23 cellular contexts compared by ENCODE assay signal in the genomic region with DNA sequence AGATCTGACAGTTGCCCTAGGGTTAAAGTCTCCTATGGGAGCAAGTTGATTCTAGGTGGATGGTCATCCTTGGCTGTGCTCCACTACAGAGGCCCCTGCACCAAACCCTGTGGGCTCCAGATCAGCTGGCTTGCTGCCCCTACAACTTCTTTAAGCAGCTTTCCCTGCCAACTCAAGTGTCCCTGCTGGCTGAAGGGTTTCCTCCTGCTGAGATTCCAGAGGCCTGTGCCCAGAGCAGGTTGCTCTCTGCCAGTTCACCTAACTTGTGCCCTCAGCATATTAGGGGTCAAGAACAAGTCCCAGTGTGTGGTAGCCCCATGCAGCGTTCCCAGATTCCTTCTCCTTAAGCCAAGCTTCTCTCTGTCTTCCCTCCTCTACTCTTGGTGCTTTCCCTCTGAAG.
DNase-seq lines count a peak whose midpoint lies in the region; ATAC-seq, FAIRE-seq and TF ChIP-seq lines count a peak whose summit lies in the region.
"Had no signal": no experiment of that assay in that cellular context is flagged by ENCODE, and none has a peak within 500 bp of the region (broad histone marks: within the 10 kb centered on the region; RNA-seq: fewer than 3 reads in every experiment).

No MANE protein-coding gene starts in this region.

- H3K4me3 ChIP-seq in H1 (ENCODE audit: extremely low read depth in 1 of 4, insufficient read depth in 2 of 4, low read depth in 3 of 4, low read length in 4 of 4): no peak overlapping the region
- H3K4me3 ChIP-seq in neural progenitor cell: no peak overlapping the region
- H3K4me3 ChIP-seq: A549; BLaER1 treated with 17β-estradiol and CSF1 and Interleukin-3, amounts not matched to agents 10 nM and 100 nM; Peyer's patch had no signal

- H3K56ac ChIP-seq in H1 (replicated peaks; ENCODE audit: insufficient read length, low read depth, low read length): no peak overlapping the region

- H3K9me3 ChIP-seq in H1 (ENCODE audit: insufficient read depth in 2 of 2, low read depth in 1 of 2, low read length in 1 of 2) (no peaks in the 10 kb centered on the region), neural progenitor cell (ENCODE audit: low read depth) (no peaks in the 10 kb centered on the region)
- H3K9me3 ChIP-seq: A549, Peyer's patch had no signal

- no peak overlapping the region for H2BK15ac ChIP-seq in H1 (ENCODE audit: low read length)

- no peak overlapping the region for H2AK5ac ChIP-seq in H1 (ENCODE audit: low read depth, low read length)

- peak overlapping the region; percentile 28; the same call in 1 of the 2 replicates for H4K8ac ChIP-seq in H1 (ENCODE audit: extremely low read depth, insufficient read depth, low read length)

- TF ChIP-seq POLR2A in H1 (IDR thresholded peaks at IDR 0.05; ENCODE audit: control extremely low read depth in 1 of 2, low read depth in 2 of 2, low read length in 2 of 2): no peak

- H3K9me3 Mint-ChIP-seq in activated naive CD4-positive, alpha-beta T cell treated with anti-CD3 and anti-CD28 coated beads, Interleukin-2, amount 50 U/mL, for 24 hours: peaks cover 8% of the 10 kb centered on the region
- H3K9me3 Mint-ChIP-seq in activated naive CD4-positive, alpha-beta T cell treated with anti-CD3 and anti-CD28 coated beads, Interleukin-2, amount 10 ng/mL, durations not matched to agents 7 days and 5 days: peaks cover 7% of the 10 kb centered on the region
- peaks cover 11% of the 10 kb centered on the region for H3K9me3 Mint-ChIP-seq in neural progenitor cell
- H3K9me3 Mint-ChIP-seq: CD8-positive, alpha-beta memory T cell; HFFc6 had no signal

- no peak overlapping the region for H2BK120ac ChIP-seq in H1 (replicated peaks; ENCODE audit: low read depth, low read length)

- H2BK20ac ChIP-seq in H1 (ENCODE audit: low read length): no peak overlapping the region

- H3K14ac ChIP-seq in H1 (ENCODE audit: insufficient read length): no peak overlapping the region

- H2AFZ ChIP-seq in H1 (ENCODE audit: low read length) (no peak overlapping the region), neural progenitor cell (replicated peaks) (no peak overlapping the region)

- H2BK12ac ChIP-seq in H1 (ENCODE audit: low read depth, low read length): no peak overlapping the region

- WGBS in H1 (ENCODE audit: extremely low coverage in 1 of 2, insufficient coverage in 1 of 2, insufficient read length in 1 of 2, insufficient replicate concordance in 2 of 2, low coverage in 1 of 2, low lambda C conversion rate in 2 of 2, missing lambda C conversion rate in 1 of 2), 2 experiments: 95% methylated on average over 1 of the region's 1 CpG; no CpG with 5 or more reads in 1 of the 2 experiments

- H3K4ac ChIP-seq in H1 (replicated peaks; ENCODE audit: insufficient read length, low read depth, low read length): no peak overlapping the region

- POLR2A ChIA-PET in RWPE1 (lab: Yijun Ruan, JAX; ENCODE audit: low non-redundant PET) (no interaction called here), H1 (lab: Charles Lee; ENCODE audit: partially characterized antibody) (interaction anchor here (1.1 kb wide), 1 partner anchor 12 kb away, joined by 3 read pairs; no protein-coding TSS in a partner anchor)

- TF ChIP-seq RAD21 in H1 (IDR thresholded peaks at IDR 0.05 in 1 of 2, conservative IDR thresholded peaks at IDR 0.05 in 1 of 2; ENCODE audit: low read depth in 2 of 2, low read length in 2 of 2): no peak

- H4K91ac ChIP-seq in H1 (replicated peaks; ENCODE audit: insufficient read length, low read length): no peak overlapping the region

- no peak overlapping the region for H3K9ac ChIP-seq in H1 (replicated peaks in 1 of 4; ENCODE audit: extremely low read depth in 1 of 4, low read depth in 3 of 4, low read length in 3 of 4)
- no peak overlapping the region for H3K9ac ChIP-seq in neural progenitor cell
- H3K9ac ChIP-seq: BLaER1 treated with 17β-estradiol and CSF1 and Interleukin-3, amounts not matched to agents 10 nM and 100 nM had no signal

- H3K79me1 ChIP-seq in H1 (ENCODE audit: low read depth, low read length): peaks cover 8% of the 10 kb centered on the region

- peak overlapping the region; percentile 24; the same call in 1 of the 2 replicates for H3K27ac ChIP-seq in RWPE1
- H3K27ac ChIP-seq in H1 (ENCODE audit: low read depth, low read length): no peak overlapping the region
- H3K27ac ChIP-seq in neural progenitor cell: peak overlapping the region; percentile 27
- H3K27ac ChIP-seq: A549; BLaER1 treated with 17β-estradiol and CSF1 and Interleukin-3, amounts not matched to agents 10 nM and 100 nM; Peyer's patch had no signal

- TF ChIP-seq CTCF in RWPE1 (conservative IDR thresholded peaks at IDR 0.05; ENCODE audit: low read depth) (no peak), H1 (IDR thresholded peaks at IDR 0.05; ENCODE audit: control extremely low read depth in 1 of 3, insufficient read depth in 1 of 3, low read depth in 1 of 3, low read length in 3 of 3) (no peak), neural progenitor cell (IDR thresholded peaks at IDR 0.05) (no peak)

- no peak for DNase-seq in activated naive CD4-positive, alpha-beta T cell treated with anti-CD3 and anti-CD28 coated beads, Interleukin-2, amount 10 ng/mL, durations not matched to agents 7 days and 5 days
- DNase-seq in RWPE1 (ENCODE audit: low spot score) (no peak), H1 (ENCODE audit: low read depth in 1 of 2, low spot score in 2 of 2) (no peak), neural progenitor cell (ENCODE audit: low spot score) (no peak), NCI-H1694 treated with DMSO at 0.1 percent for 48 hours (lab: John Stamatoyannopoulos, UW) (no peak), NCI-H2081 treated with DMSO at 0.1 percent for 48 hours (lab: John Stamatoyannopoulos, UW) (no peak)
- DNase-seq: CD8-positive, alpha-beta memory T cell; DND-41; HFFc6; KG1; NCI-H1048; NCI-H1436 treated with DMSO at 0.1 percent for 48 hours; NCI-H2227 treated with DMSO at 0.1 percent for 48 hours; NCI-H524; Peyer's patch; SIG-M5 had no signal

- H3K4me1 ChIP-seq in H1 (replicated peaks in 1 of 4; ENCODE audit: control insufficient read depth in 3 of 4, insufficient read depth in 4 of 4, low read length in 3 of 4): peaks cover 0 to 3% (median 0%) of the 10 kb centered on the region in 4 experiments; a peak in 2 of 7 replicates
- H3K4me1 ChIP-seq in neural progenitor cell: no peaks in the 10 kb centered on the region
- H3K4me1 ChIP-seq: A549, Peyer's patch had no signal

- no peak overlapping the region for H3K23ac ChIP-seq in H1 (ENCODE audit: insufficient read length)

- no peaks in the 10 kb centered on the region for H3K23me2 ChIP-seq in H1 (ENCODE audit: low read depth, low read length)

- H3K4me3 Mint-ChIP-seq in activated naive CD4-positive, alpha-beta T cell treated with anti-CD3 and anti-CD28 coated beads, Interleukin-2, amount 50 U/mL, for 24 hours: no peak overlapping the region
- no peak overlapping the region for H3K4me3 Mint-ChIP-seq in activated naive CD4-positive, alpha-beta T cell treated with anti-CD3 and anti-CD28 coated beads, Interleukin-2, amount 10 ng/mL, durations not matched to agents 7 days and 5 days
- no peak overlapping the region for H3K4me3 Mint-ChIP-seq in neural progenitor cell
- H3K4me3 Mint-ChIP-seq: HFFc6 had no signal

- H3K36me3 ChIP-seq in H1 (ENCODE audit: control insufficient read depth in 2 of 4, insufficient read depth in 4 of 4, low read length in 3 of 4) (peaks cover 0 to 42% (median 6%) of the 10 kb centered on the region in 4 experiments; a peak in 4 of 8 replicates), neural progenitor cell (peaks cover 13% of the 10 kb centered on the region)

- H3K27me3 ChIP-seq in H1 (replicated peaks in 1 of 4; ENCODE audit: control insufficient read depth in 3 of 4, extremely low read depth in 1 of 4, insufficient read depth in 3 of 4, low read length in 3 of 4): no peaks in the 10 kb centered on the region
- no peaks in the 10 kb centered on the region for H3K27me3 ChIP-seq in neural progenitor cell
- H3K27me3 ChIP-seq: BLaER1 treated with 17β-estradiol and CSF1 and Interleukin-3, amounts not matched to agents 10 nM and 100 nM; Peyer's patch had no signal

- CTCF ChIA-PET in activated naive CD4-positive, alpha-beta T cell treated with anti-CD3 and anti-CD28 coated beads, Interleukin-2, amount 10 ng/mL, durations not matched to agents 7 days and 5 days (lab: Charles Lee): no interaction called here
- CTCF ChIA-PET in RWPE1 (lab: Yijun Ruan, JAX) (no interaction called here), H1 (lab: Charles Lee; ENCODE audit: partially characterized antibody) (no interaction called here)

- ATAC-seq in HG03039 (IDR thresholded peaks at IDR 0.05; ENCODE audit: unreplicated experiment): no peak

- no peak overlapping the region for H2BK5ac ChIP-seq in H1 (ENCODE audit: low read depth, low read length)

- H3F3A ChIP-seq in neural progenitor cell (ENCODE audit: low read depth): peaks cover 37% of the 10 kb centered on the region

- no peaks in the 10 kb centered on the region for H3K27me3 Mint-ChIP-seq in activated naive CD4-positive, alpha-beta T cell treated with anti-CD3 and anti-CD28 coated beads, Interleukin-2, amount 50 U/mL, for 24 hours
- no peaks in the 10 kb centered on the region for H3K27me3 Mint-ChIP-seq in activated naive CD4-positive, alpha-beta T cell treated with anti-CD3 and anti-CD28 coated beads, Interleukin-2, amount 10 ng/mL, durations not matched to agents 7 days and 5 days
- peaks cover 3% of the 10 kb centered on the region for H3K27me3 Mint-ChIP-seq in neural progenitor cell (ENCODE audit: insufficient read depth, low read depth)
- H3K27me3 Mint-ChIP-seq: CD8-positive, alpha-beta memory T cell had no signal

- no peak overlapping the region for H4K5ac ChIP-seq in H1 (ENCODE audit: insufficient read length, low read depth, low read length)

- no peak for TF ChIP-seq EP300 in H1 (IDR thresholded peaks at IDR 0.05; ENCODE audit: borderline replicate concordance in 1 of 2, low read depth in 2 of 2, low read length in 2 of 2)

- H3K4me2 ChIP-seq in H1 (ENCODE audit: insufficient read depth in 1 of 2, low read depth in 2 of 2, low read length in 2 of 2): no peak overlapping the region
- no peak overlapping the region for H3K4me2 ChIP-seq in neural progenitor cell
- H3K4me2 ChIP-seq: A549; BLaER1 treated with 17β-estradiol and CSF1 and Interleukin-3, amounts not matched to agents 10 nM and 100 nM had no signal

- no peak overlapping the region for H3K18ac ChIP-seq in H1 (ENCODE audit: extremely low read depth, low read length)

- no peak for FAIRE-seq in H1 (lab: Jason Lieb, UNC)
- FAIRE-seq: A549, G401.6, GM18507, HepG2 had no signal

- H3K4me1 Mint-ChIP-seq in activated naive CD4-positive, alpha-beta T cell treated with anti-CD3 and anti-CD28 coated beads, Interleukin-2, amount 50 U/mL, for 24 hours: peaks cover 48% of the 10 kb centered on the region
- peaks cover 6% of the 10 kb centered on the region for H3K4me1 Mint-ChIP-seq in activated naive CD4-positive, alpha-beta T cell treated with anti-CD3 and anti-CD28 coated beads, Interleukin-2, amount 10 ng/mL, durations not matched to agents 7 days and 5 days
- H3K4me1 Mint-ChIP-seq in neural progenitor cell: peaks cover 5% of the 10 kb centered on the region

- H4K20me1 ChIP-seq in H1 (replicated peaks in 1 of 2; ENCODE audit: control insufficient read depth in 1 of 2, insufficient read depth in 2 of 2, low read length in 2 of 2) (peaks cover 8 to 15% of the 10 kb centered on the region in 2 experiments), neural progenitor cell (ENCODE audit: low read depth) (peaks cover 60% of the 10 kb centered on the region)

- peaks cover 0 to 54% of the 10 kb centered on the region in 2 experiments; a peak in 2 of 4 replicates for H3K79me2 ChIP-seq in H1 (ENCODE audit: control insufficient read depth in 1 of 2, insufficient read depth in 2 of 2, low read length in 2 of 2)
- H3K79me2 ChIP-seq in neural progenitor cell (ENCODE audit: low read depth): peaks cover 58% of the 10 kb centered on the region

- peak overlapping the region; percentile 88 for H3K27ac Mint-ChIP-seq in activated naive CD4-positive, alpha-beta T cell treated with anti-CD3 and anti-CD28 coated beads, Interleukin-2, amount 50 U/mL, for 24 hours
- H3K27ac Mint-ChIP-seq in activated naive CD4-positive, alpha-beta T cell treated with anti-CD3 and anti-CD28 coated beads, Interleukin-2, amount 10 ng/mL, durations not matched to agents 7 days and 5 days: no peak overlapping the region
- no peak overlapping the region for H3K27ac Mint-ChIP-seq in neural progenitor cell
- H3K27ac Mint-ChIP-seq: HFFc6 had no signal

- H3K36me3 Mint-ChIP-seq in activated naive CD4-positive, alpha-beta T cell treated with anti-CD3 and anti-CD28 coated beads, Interleukin-2, amount 50 U/mL, for 24 hours: peaks cover 35% of the 10 kb centered on the region
- H3K36me3 Mint-ChIP-seq in activated naive CD4-positive, alpha-beta T cell treated with anti-CD3 and anti-CD28 coated beads, Interleukin-2, amount 10 ng/mL, durations not matched to agents 7 days and 5 days: peaks cover 46% of the 10 kb centered on the region
- peaks cover 50% of the 10 kb centered on the region for H3K36me3 Mint-ChIP-seq in neural progenitor cell
